10 cellular contexts compared by ENCODE assay signal in genomic region chr3:86991840-86992430, GRCh38. TPM values are rescaled to one million over a fixed set of nuclear protein-coding genes. Genes with fewer than 3 reads are reported as not detected.
A peak's percentile ranks its signal among the peaks of the same experiment; 100 is the strongest.
DNase-seq lines count a peak whose midpoint lies in the region; ATAC-seq, FAIRE-seq and TF ChIP-seq lines count a peak whose summit lies in the region.
"Had no signal": no experiment of that assay in that cellular context is flagged by ENCODE, and none has a peak within 500 bp of the region (broad histone marks: within the 10 kb centered on the region; RNA-seq: fewer than 3 reads in every experiment).

No MANE protein-coding gene starts in this region.

- TF ChIP-seq CTCF in A549 (IDR thresholded peaks at IDR 0.05) (no peak), MM.1S (IDR thresholded peaks at IDR 0.05; ENCODE audit: low read length) (no peak), esophagus squamous epithelium (IDR thresholded peaks at IDR 0.05) (no peak), D721Med (IDR thresholded peaks at IDR 0.05; ENCODE audit: insufficient read depth, missing control alignments) (no peak)

- H3K4me2 ChIP-seq in A549: peak overlapping the region; percentile 85
- H3K4me2 ChIP-seq in MM.1S (ENCODE audit: low read depth, low read length): peak overlapping the region; percentile 84; the same call in 1 of the 2 replicates

- TF ChIP-seq POLR2A in A549 (IDR thresholded peaks at IDR 0.05; ENCODE audit: low read length) (no peak), esophagus squamous epithelium (IDR thresholded peaks at IDR 0.05) (no peak)

- H3K27me3 ChIP-seq in MM.1S (replicated peaks; ENCODE audit: insufficient read depth, low read length) (no peaks in the 10 kb centered on the region), esophagus squamous epithelium (peaks cover 0 to 18% (median 0%) of the 10 kb centered on the region in 4 donors), neuron (ENCODE audit: insufficient read depth, low read length) (no peaks in the 10 kb centered on the region)

- no peaks in the 10 kb centered on the region for H3K9me2 ChIP-seq in MM.1S (replicated peaks; ENCODE audit: insufficient read depth, low read length)

- no peak overlapping the region for H3K9ac ChIP-seq in MM.1S (ENCODE audit: low read length)

- H3K79me2 ChIP-seq in MM.1S (ENCODE audit: low read length): no peaks in the 10 kb centered on the region

- H3K4me1 ChIP-seq in A549 (peaks cover 79% of the 10 kb centered on the region), MM.1S (ENCODE audit: low read length) (no peaks in the 10 kb centered on the region), esophagus squamous epithelium (peaks cover 0 to 31% (median 5%) of the 10 kb centered on the region in 3 donors), neuron (ENCODE audit: insufficient read depth, low read length) (peaks cover 14% of the 10 kb centered on the region)

- WGBS in A549 (ENCODE audit: missing lambda C conversion rate): 23% methylated on average over 8 of the region's 8 CpGs
- WGBS in esophagus squamous epithelium, 2 donors: 41 to 48% methylated on average over 7 to 8 of the region's 8 CpGs

- H2AFZ ChIP-seq in MM.1S (ENCODE audit: low read length) (0 out of 2 replicates have a peak overlapping the region, but pooled peaks have one; percentile 94), neuron (ENCODE audit: low read depth, low read length) (peak overlapping the region; percentile 99)

- CTCF ChIA-PET in A549 (lab: Yijun Ruan, JAX): interaction anchor here (0.6 to 2.0 kb wide), 5 partner anchors 9 to 91 kb away, joined by 3 to 6 read pairs (median 3); no protein-coding TSS in a partner anchor

- intact Hi-C loops in esophagus squamous epithelium (cut with DNase I): no loop called here

- DNase-seq in A549 (ENCODE audit: low read depth in 1 of 2, low spot score in 1 of 2) (peak in 1 of 2 experiments; percentile 45), MM.1S (no peak), esophagus squamous epithelium (lab: John Stamatoyannopoulos, UW) (no peak), D721Med (ENCODE audit: insufficient read length, low spot score) (no peak), T-helper 9 cell (no peak)
- DNase-seq in effector CD4-positive, alpha-beta T cell: no peak
- DNase-seq: activated T-cell treated with anti-CD3 and anti-CD28 coated beads for 4 hours, NCI-H2081 had no signal

- H3K27ac ChIP-seq in A549 (peak overlapping the region; percentile 83 to 93), MM.1S (ENCODE audit: low read length) (no peak overlapping the region), esophagus squamous epithelium (peak overlapping the region; percentile 73 to 91 (median 84))

- H3K9me3 ChIP-seq in A549 (no peaks in the 10 kb centered on the region), MM.1S (replicated peaks; ENCODE audit: insufficient read depth, low read length) (no peaks in the 10 kb centered on the region), esophagus squamous epithelium (no peaks in the 10 kb centered on the region), neuron (ENCODE audit: low read length) (no peaks in the 10 kb centered on the region)

- TF ChIP-seq EP300 in A549 (IDR thresholded peaks at IDR 0.05): no peak

- peak; percentile 25 to 50; a peak in 3 of 6 replicates for ATAC-seq in A549
- ATAC-seq in GM18519 (IDR thresholded peaks at IDR 0.05; ENCODE audit: low FRiP score, unreplicated experiment): no peak

- H3K36me3 ChIP-seq in MM.1S (replicated peaks; ENCODE audit: insufficient read depth, low read length) (no peaks in the 10 kb centered on the region), esophagus squamous epithelium (no peaks in the 10 kb centered on the region), neuron (ENCODE audit: insufficient read depth, low read length) (no peaks in the 10 kb centered on the region)

- peak overlapping the region; percentile 84 for H3K4me3 ChIP-seq in A549
- peak overlapping the region; percentile 68 for H3K4me3 ChIP-seq in MM.1S (ENCODE audit: low read length)
- H3K4me3 ChIP-seq in esophagus squamous epithelium: peak overlapping the region in 3 of 4 donors; percentile 58 to 79 (median 68)
- peak overlapping the region; percentile 69 for H3K4me3 ChIP-seq in neuron (ENCODE audit: low read length)

- H4K20me1 ChIP-seq in MM.1S (ENCODE audit: insufficient read depth, low read length): no peaks in the 10 kb centered on the region

- TF ChIP-seq RAD21 in A549 (conservative IDR thresholded peaks at IDR 0.05 in 1 of 2, IDR thresholded peaks at IDR 0.05 in 1 of 2): no peak

- POLR2A ChIA-PET in A549 (lab: Yijun Ruan, JAX): no interaction called here

- FAIRE-seq in A549 (lab: Jason Lieb, UNC) (peak; percentile 46), D721Med (lab: Jason Lieb, UNC) (no peak)

- no peaks in the 10 kb centered on the region for H3F3A ChIP-seq in MM.1S (ENCODE audit: insufficient read depth, low read length)

TF ChIP-seq in A549, 52 proteins besides CTCF, POLR2A, EP300 and RAD21:
- TF ChIP-seq MAX (IDR thresholded peaks at IDR 0.05) (no peak), POLR2AphosphoS2 (conservative IDR thresholded peaks at IDR 0.05; ENCODE audit: low read length) (no peak), PHF8 (IDR thresholded peaks at IDR 0.05; ENCODE audit: borderline replicate concordance, low read depth) (no peak), BHLHE40 (IDR thresholded peaks at IDR 0.05; ENCODE audit: low read depth, low read length) (no peak), CHD4 (IDR thresholded peaks at IDR 0.05; ENCODE audit: borderline replicate concordance) (no peak), ZSCAN20 (CRISPR knock-in tag; IDR thresholded peaks at IDR 0.05) (no peak), MAFK (IDR thresholded peaks at IDR 0.05; ENCODE audit: partially characterized antibody) (no peak)
TF ChIP-seq in A549: peak in this region for 0.

RNA-seq across cellular contexts. Expression of gene VGLL3, which starts 1.0 kb away (rescaled TPM):
- polyA plus RNA-seq in A549 (2011; rRNA removed) (12.9 and 13.0 TPM in 2 replicates), A549 (2017; fragmentation: RNase III; extraction: RNeasy Plus Mini Kit Qiagen cat#74134 plus additional on column Dnase treatment) (3.3 to 4.9 TPM (median 4.3 TPM) in 3 replicates)
- polyA plus RNA-seq in A549 (2012; cell fraction: cytosol; rRNA removed): 7.3 and 9.5 TPM in 2 replicates
- 9.5 and 12.0 TPM in 2 replicates for polyA plus RNA-seq in A549 (2012; cell fraction: nucleus; rRNA removed)
- 41.0 and 47.4 TPM in 2 replicates for polyA minus RNA-seq in A549 (2011; rRNA and poly(A)+ RNA removed)
- total RNA-seq in esophagus squamous epithelium: 10 to 100 TPM in 1 of 4 donors, 1 to 10 TPM in 2, under 1 TPM in 1; 0.30 to 19.8 (median 4.1) TPM
